In the genomic region with DNA sequence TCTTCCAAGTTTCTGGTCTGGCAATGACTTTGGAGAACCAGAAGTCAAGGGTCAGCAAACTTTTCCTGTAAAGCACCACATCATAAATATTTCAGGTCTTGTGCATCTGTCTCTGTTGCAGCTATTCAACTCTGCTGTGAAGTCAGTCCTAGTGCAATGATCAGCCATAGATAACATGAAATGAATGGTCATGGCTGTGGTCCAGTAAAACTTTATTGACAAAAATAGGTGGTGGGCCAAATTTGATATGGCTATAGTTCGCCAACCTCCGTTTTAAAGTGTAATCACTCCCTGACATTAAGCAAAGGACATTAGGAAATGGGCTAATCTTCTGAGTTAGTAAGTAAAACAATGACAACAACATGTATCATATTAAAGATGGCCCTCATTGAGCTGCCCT, we compare ENCODE assay signal across 22 cellular contexts.
"Had no signal": no experiment of that assay in that cellular context is flagged by ENCODE, and none has a peak within 500 bp of the region (broad histone marks: within the 10 kb centered on the region; RNA-seq: fewer than 3 reads in every experiment).

No MANE protein-coding gene starts in this region.

- FAIRE-seq: islet of Langerhans had no signal

- H3K4me2 ChIP-seq: neural progenitor cell had no signal

- H2AFZ ChIP-seq: neural progenitor cell had no signal

- ATAC-seq: activated naive CD4-positive, alpha-beta T cell treated with anti-CD3 and anti-CD28 coated beads, Interleukin-2, amount 50 U/mL, for 72 hours; gastroesophageal sphincter; naive thymus-derived CD4-positive, alpha-beta T cell had no signal

- H3K27ac ChIP-seq: brain microvascular endothelial cell, esophagus muscularis mucosa, gastroesophageal sphincter, heart left ventricle, neural progenitor cell, sigmoid colon, testis, vagina, VCaP had no signal

- H3K27me3 ChIP-seq: brain microvascular endothelial cell, esophagus muscularis mucosa, heart left ventricle, neural progenitor cell, sigmoid colon, testis, vagina had no signal

- H3K4me3 ChIP-seq: esophagus muscularis mucosa, gastroesophageal sphincter, heart left ventricle, neural progenitor cell, sigmoid colon, smooth muscle cell, testis, vagina had no signal

- DNase-seq: activated CD4-positive, CD25-positive, alpha-beta regulatory T cell treated with anti-CD3 and anti-CD28 coated beads, Interleukin-2, amount 50 U/mL, for 72 hours; activated T-cell treated with anti-CD3 and anti-CD28 coated beads, Interleukin-2, amount 50 U/mL, for 1 hour; aorta; brain microvascular endothelial cell; effector memory CD4-positive, alpha-beta T cell; heart left ventricle; left cardiac atrium; naive thymus-derived CD4-positive, alpha-beta T cell; retina; sigmoid colon; stimulated activated CD4-positive, alpha-beta T cell treated with anti-CD3 and anti-CD28 coated beads, Interleukin-15, amount 100 ng/mL, for 24 hours; stimulated activated naive B cell treated with anti-CD40 and anti-IgM and Interleukin-4, amounts not matched to agents 10 μg/mL and 1 μg/mL and 100 μg/mL, for 72 hours; testis; trophoblast cell had no signal

- H3K4me1 ChIP-seq: testis, vagina had no signal

- H3K9ac ChIP-seq: neural progenitor cell had no signal

- H3K36me3 ChIP-seq: brain microvascular endothelial cell, esophagus muscularis mucosa, gastroesophageal sphincter, heart left ventricle, neural progenitor cell, sigmoid colon, vagina had no signal

- H3K9me3 ChIP-seq: esophagus muscularis mucosa, gastroesophageal sphincter, heart left ventricle, sigmoid colon, testis, vagina had no signal
